ENCODE assay signal across 9 cellular contexts in genomic region chr3:123067689-123068226, GRCh38. TPM values are rescaled to one million over a fixed set of nuclear protein-coding genes. Genes with fewer than 3 reads are reported as not detected.
A peak's percentile ranks its signal among the peaks of the same experiment; 100 is the strongest.
DNase-seq lines count a peak whose midpoint lies in the region; ATAC-seq and TF ChIP-seq lines count a peak whose summit lies in the region.
"Had no signal": no experiment of that assay in that cellular context is flagged by ENCODE, and none has a peak within 500 bp of the region (broad histone marks: within the 10 kb centered on the region; RNA-seq: fewer than 3 reads in every experiment).

No MANE protein-coding gene starts in this region.

- no peak for TF ChIP-seq CTCF in AG09309 (IDR thresholded peaks at IDR 0.05; ENCODE audit: control insufficient read depth, insufficient read depth, low read depth, low read length, missing control alignments)
- TF ChIP-seq CTCF in astrocyte of the spinal cord (IDR thresholded peaks at IDR 0.05; ENCODE audit: low read depth, low read length): no peak
- TF ChIP-seq CTCF in liver (IDR thresholded peaks at IDR 0.05; ENCODE audit: low read depth, low read length, missing input control): no peak
- no peak for TF ChIP-seq CTCF in transverse colon (IDR thresholded peaks at IDR 0.05)

- in situ Hi-C loops in astrocyte of the spinal cord (cut with HindIII; ENCODE audit: low sequenced_read_pairs): no loop called here
- in situ Hi-C loops in transverse colon (cut with MboI; ENCODE audit: low pct_ligation_motif_present in 1 of 4, low pct_unique_long_range_greater_than_20kb in 1 of 4, low sequenced_read_pairs in 3 of 4): no loop called here

- no peaks in the 10 kb centered on the region for H3K9me3 ChIP-seq in HUES64 (ENCODE audit: insufficient read depth, low read depth, low read length)
- H3K9me3 ChIP-seq in liver (ENCODE audit: control insufficient read depth in 4 of 4, low read length in 3 of 4): no peaks in the 10 kb centered on the region
- H3K9me3 ChIP-seq in transverse colon: no peaks in the 10 kb centered on the region

- H3K27ac ChIP-seq in HUES64 (ENCODE audit: low read depth, low read length) (no peak overlapping the region), liver (ENCODE audit: low read depth in 1 of 2, low read length in 2 of 2) (peak overlapping the region; percentile 93 to 95), transverse colon (peak overlapping the region; percentile 77 to 94 (median 88))

- no peak for TF ChIP-seq POLR2A in transverse colon (IDR thresholded peaks at IDR 0.05)

- 4% methylated on average over 16 of the region's 18 CpGs for WGBS in HUES64
- 3% methylated on average over 18 of the region's 18 CpGs for WGBS in liver
- WGBS in transverse colon (ENCODE audit: low coverage in 1 of 2), 2 donors: 8% methylated on average over 16 of the region's 18 CpGs; no CpG with 5 or more reads in 1 of the 2 donors

- TF ChIP-seq RAD21 in liver (IDR thresholded peaks at IDR 0.05): no peak

- H3K4me3 ChIP-seq in AG09309 (ENCODE audit: control insufficient read depth, low read depth, low read length): peak overlapping the region; percentile 87
- peak overlapping the region; percentile 88 for H3K4me3 ChIP-seq in HUES64 (ENCODE audit: low read length)
- peak overlapping the region; percentile 86 for H3K4me3 ChIP-seq in astrocyte of the spinal cord (ENCODE audit: low read depth, low read length)
- peak overlapping the region; percentile 68 to 94 (median 87) for H3K4me3 ChIP-seq in liver (ENCODE audit: low read depth in 1 of 3, low read length in 3 of 3)
- H3K4me3 ChIP-seq in transverse colon: peak overlapping the region; percentile 55 to 98 (median 72)

- ATAC-seq in GM19025 (IDR thresholded peaks at IDR 0.05; ENCODE audit: low read depth, unreplicated experiment) (peak; percentile 29), HG03095 (IDR thresholded peaks at IDR 0.05; ENCODE audit: unreplicated experiment) (no peak)

- no peak for TF ChIP-seq EP300 in transverse colon (IDR thresholded peaks at IDR 0.05; ENCODE audit: low read depth)

- H3K4me1 ChIP-seq in HUES64 (ENCODE audit: insufficient read depth, low read length): peaks cover 22% of the 10 kb centered on the region
- H3K4me1 ChIP-seq in liver (ENCODE audit: control insufficient read depth in 4 of 4, insufficient read depth in 4 of 4, low read length in 3 of 4): peaks cover 8 to 47% (median 35%) of the 10 kb centered on the region in 4 donors
- peaks cover 9 to 43% (median 26%) of the 10 kb centered on the region in 4 donors for H3K4me1 ChIP-seq in transverse colon

- H3K27me3 ChIP-seq in HUES64 (ENCODE audit: insufficient read depth, low read length): peaks cover 25% of the 10 kb centered on the region
- H3K27me3 ChIP-seq in liver (ENCODE audit: control insufficient read depth in 4 of 4, insufficient read depth in 4 of 4, low read length in 3 of 4): no peaks in the 10 kb centered on the region
- H3K27me3 ChIP-seq in transverse colon: no peaks in the 10 kb centered on the region

- no peak for DNase-seq in AG09309 (ENCODE audit: low read depth)
- DNase-seq in astrocyte of the spinal cord (ENCODE audit: low read depth, low spot score): no peak
- no peak for DNase-seq in transverse colon
- no peak for DNase-seq in OCI-M2 (lab: John Stamatoyannopoulos, UW; ENCODE audit: unreplicated experiment)

- intact Hi-C loops in transverse colon (cut with DNase I; ENCODE audit: low total_unique reads): no loop called here

- H3K9ac ChIP-seq in HUES64 (ENCODE audit: low read depth, low read length) (peak overlapping the region; percentile 66), liver (ENCODE audit: low read depth in 1 of 2, low read length in 2 of 2) (peak overlapping the region; percentile 73 to 82)

- no peaks in the 10 kb centered on the region for H3K36me3 ChIP-seq in HUES64 (ENCODE audit: insufficient read depth, low read length)
- no peaks in the 10 kb centered on the region for H3K36me3 ChIP-seq in liver (ENCODE audit: control insufficient read depth in 4 of 4, insufficient read depth in 3 of 4, low read depth in 1 of 4, low read length in 3 of 4)
- no peaks in the 10 kb centered on the region for H3K36me3 ChIP-seq in transverse colon

TF ChIP-seq in liver, 16 proteins besides CTCF, POLR2A, EP300 and RAD21:
- TF ChIP-seq FOXA2 (IDR thresholded peaks at IDR 0.05): no peak
- no peak for TF ChIP-seq FOXA1 (IDR thresholded peaks at IDR 0.05)
- TF ChIP-seq EGR1 (IDR thresholded peaks at IDR 0.05; ENCODE audit: low read depth in 2 of 2): no peak
- no peak for TF ChIP-seq HNF4G (IDR thresholded peaks at IDR 0.05)
- TF ChIP-seq REST (IDR thresholded peaks at IDR 0.05): no peak
- TF ChIP-seq NR2F2 (IDR thresholded peaks at IDR 0.05): no peak
- no peak for TF ChIP-seq ATF3 (IDR thresholded peaks at IDR 0.05)
- TF ChIP-seq JUND (IDR thresholded peaks at IDR 0.05): no peak
- no peak for TF ChIP-seq MAX (IDR thresholded peaks at IDR 0.05)
- no peak for TF ChIP-seq SP1 (IDR thresholded peaks at IDR 0.05)
- no peak for TF ChIP-seq ZBTB33 (IDR thresholded peaks at IDR 0.05)
- no peak for TF ChIP-seq TAF1 (conservative IDR thresholded peaks at IDR 0.05)
- TF ChIP-seq HNF4A (conservative IDR thresholded peaks at IDR 0.05): no peak
- TF ChIP-seq GABPA (IDR thresholded peaks at IDR 0.05 in 1 of 2, conservative IDR thresholded peaks at IDR 0.05 in 1 of 2): no peak
- TF ChIP-seq RXRA (IDR thresholded peaks at IDR 0.05): no peak
- no peak for TF ChIP-seq YY1 (IDR thresholded peaks at IDR 0.05)

RNA-seq across cellular contexts. Expression of gene PDIA5, which starts 0.9 kb away (rescaled TPM):
- 21.7 TPM for polyA plus RNA-seq in HUES64 (2013, experiment 1 of 2)
- polyA plus RNA-seq in HUES64 (2013, experiment 2 of 2): 24.2 TPM
- 10 to 100 TPM; 64.2 to 94.6 TPM for total RNA-seq in liver
- 10 to 100 TPM; 36.8 to 62.3 TPM for polyA plus RNA-seq in liver
- total RNA-seq in transverse colon: 100 to 1,000 TPM in 2 of 4 donors, 10 to 100 TPM in 2; 17.3 to 185 (median 65.1) TPM

RNA-seq across cellular contexts. Expression of gene SEMA5B, which starts 40.2 kb away (rescaled TPM):
- polyA plus RNA-seq in HUES64 (2013, experiment 1 of 2): 24.1 TPM
- polyA plus RNA-seq in HUES64 (2013, experiment 2 of 2): 39.9 TPM
- total RNA-seq in liver (1 to 10 TPM in 1 of 2 donors, under 1 TPM in 1; 0.25 to 1.1 TPM), transverse colon (1 to 10 TPM in 1 of 4 donors, under 1 TPM in 2, not detected in 1; 0.16 to 1.4 (median 0.27) TPM)
- under 1 TPM; 0.20 to 0.21 TPM for polyA plus RNA-seq in liver
- total RNA-seq: HT1080 had no signal
